1 cellular context compared by ENCODE assay signal in genomic region chr2:62197609-62198236, GRCh38.
TF ChIP-seq lines count a peak whose summit lies in the region.

No MANE protein-coding gene starts in this region.

TF ChIP-seq in HepG2, 621 proteins besides CTCF, POLR2A, EP300 and RAD21 (continued from another document):
- TF ChIP-seq PBX3 (CRISPR knock-in tag; IDR thresholded peaks at IDR 0.05; ENCODE audit: borderline replicate concordance) = no peak
- no peak for TF ChIP-seq BATF2 (CRISPR knock-in tag; IDR thresholded peaks at IDR 0.05)
- TF ChIP-seq ZNF598 (CRISPR knock-in tag; IDR thresholded peaks at IDR 0.05; ENCODE audit: borderline replicate concordance) = peak; percentile 73; the same call in 1 of the 2 replicates
- no peak for TF ChIP-seq SRF (IDR thresholded peaks at IDR 0.05; ENCODE audit: low read depth, low read length)
- no peak for TF ChIP-seq ZNF460 (CRISPR knock-in tag; IDR thresholded peaks at IDR 0.05; ENCODE audit: borderline replicate concordance)
- TF ChIP-seq ZHX2 (IDR thresholded peaks at IDR 0.05; ENCODE audit: low read depth) = no peak
- TF ChIP-seq ZHX2 (CRISPR knock-in tag; IDR thresholded peaks at IDR 0.05; ENCODE audit: borderline replicate concordance) = no peak
- TF ChIP-seq ZNF75D (CRISPR knock-in tag; IDR thresholded peaks at IDR 0.05; ENCODE audit: borderline replicate concordance) = no peak
- TF ChIP-seq HMGXB4 (CRISPR knock-in tag; IDR thresholded peaks at IDR 0.05; ENCODE audit: borderline replicate concordance in 1 of 2, low read depth in 1 of 2) = peak in 1 of 2 experiments; percentile 10; a peak in 1 of 4 replicates
- TF ChIP-seq KDM5B (CRISPR knock-in tag; IDR thresholded peaks at IDR 0.05; ENCODE audit: borderline replicate concordance) = no peak
- TF ChIP-seq PPARG (CRISPR knock-in tag; conservative IDR thresholded peaks at IDR 0.05) = no peak
- no peak for TF ChIP-seq TRIM24 (CRISPR knock-in tag; IDR thresholded peaks at IDR 0.05)
- TF ChIP-seq PCBP1 (IDR thresholded peaks at IDR 0.05; ENCODE audit: borderline replicate concordance, low read depth, low read length) = no peak
- TF ChIP-seq SNAPC4 (CRISPR knock-in tag; IDR thresholded peaks at IDR 0.05) = no peak
- no peak for TF ChIP-seq ZNF773 (CRISPR knock-in tag; IDR thresholded peaks at IDR 0.05; ENCODE audit: borderline replicate concordance)
- no peak for TF ChIP-seq NCOA1 (CRISPR knock-in tag; IDR thresholded peaks at IDR 0.05)
- TF ChIP-seq TRAFD1 (CRISPR knock-in tag; IDR thresholded peaks at IDR 0.05; ENCODE audit: borderline replicate concordance) = 0 out of 2 replicates have a peak, but pooled peaks have one; percentile 11
- TF ChIP-seq NRL (CRISPR knock-in tag; IDR thresholded peaks at IDR 0.05; ENCODE audit: borderline replicate concordance) = no peak
- no peak for TF ChIP-seq ZNF451 (CRISPR knock-in tag; IDR thresholded peaks at IDR 0.05)
- no peak for TF ChIP-seq ZHX1 (CRISPR knock-in tag; IDR thresholded peaks at IDR 0.05; ENCODE audit: low read depth)
- no peak for TF ChIP-seq ZNF567 (CRISPR knock-in tag; IDR thresholded peaks at IDR 0.05; ENCODE audit: borderline replicate concordance)
- no peak for TF ChIP-seq ZNF646 (CRISPR knock-in tag; IDR thresholded peaks at IDR 0.05)
